In genomic region chr1:211089536-211089935, GRCh38 we compare ENCODE assay signal across 32 cellular contexts. TPM values are rescaled to one million over a fixed set of nuclear protein-coding genes. Genes with fewer than 3 reads are reported as not detected.
"Had no signal": no experiment of that assay in that cellular context is flagged by ENCODE, and none has a peak within 500 bp of the region (broad histone marks: within the 10 kb centered on the region; RNA-seq: fewer than 3 reads in every experiment).

No MANE protein-coding gene starts in this region.

- H3K36me3 ChIP-seq: Peyer's patch, SJCRH30 had no signal

- H3K4me3 ChIP-seq: Peyer's patch, SJCRH30, SK-N-MC had no signal

- H3K36me3 Mint-ChIP-seq: T-cell had no signal

- H3K4me3 Mint-ChIP-seq: T-cell had no signal

- H3K27ac ChIP-seq: Peyer's patch, RWPE1, SJCRH30, SK-N-MC had no signal

- H3K4me1 ChIP-seq: Peyer's patch, SJCRH30 had no signal

- H3K4me1 Mint-ChIP-seq: T-cell had no signal

- H3K9me3 ChIP-seq: Peyer's patch, SJCRH30 had no signal

- H3K27me3 ChIP-seq: Peyer's patch had no signal

- ATAC-seq: PC-3, Right ventricle myocardium inferior, SK-N-SH treated with all-trans-retinoic acid at 6 μM for 48 hours, T-cell had no signal

- DNase-seq: Kasumi-1; KG1; MM.1S; MV-4-11; NCI-H1092; NCI-H1105; NCI-H1417 treated with DMSO at 0.1 percent for 48 hours; NCI-H1436 treated with DMSO at 0.1 percent for 48 hours; NCI-H1694 treated with DMSO at 0.1 percent for 48 hours; NCI-H187 treated with DMSO at 0.1 percent for 48 hours; NCI-H2029; NCI-H2081; NCI-H2171 treated with DMSO at 0.1 percent for 48 hours; NCI-H2227 treated with DMSO at 0.1 percent for 48 hours; NCI-H345; NCI-H446; NCI-H510A treated with DMSO at 0.1 percent for 48 hours; NCI-H524 treated with DMSO at 0.1 percent for 48 hours; NCI-H526 treated with DMSO at 0.1 percent for 48 hours; NCI-H774; NK-92 treated with Interleukin-12 subunit alpha and Interleukin-12 subunit beta, amount 100 ng/mL, for 24 hours; OCI-M1; PC-3; Peyer's patch; SHP77; SIG-M5; SJCRH30; T-cell had no signal

- H3K27ac Mint-ChIP-seq: T-cell had no signal

- H3K9me3 Mint-ChIP-seq: T-cell had no signal

RNA-seq across cellular contexts. Expression of gene KCNH1, which starts 44.4 kb away (rescaled TPM):
- total RNA-seq: PC-3, Right ventricle myocardium inferior, T-cell had no signal
